2 cellular contexts compared by ENCODE assay signal in genomic region chr3:72998489-72998888, GRCh38.
TF ChIP-seq lines count a peak whose summit lies in the region.

No MANE protein-coding gene starts in this region.

TF ChIP-seq in GM23338, 12 proteins besides CTCF, POLR2A, EP300 and RAD21 (continued from another document):
- no peak for TF ChIP-seq ZNF462 (CRISPR knock-in tag; IDR thresholded peaks at IDR 0.05)
- TF ChIP-seq EZH2phosphoT487 (IDR thresholded peaks at IDR 0.05; ENCODE audit: unreplicated experiment), result no peak
- no peak for TF ChIP-seq EZH2 (IDR thresholded peaks at IDR 0.05; ENCODE audit: low read depth, unreplicated experiment)
- no peak for TF ChIP-seq POLR2AphosphoS5 (IDR thresholded peaks at IDR 0.05; ENCODE audit: low read depth)
- TF ChIP-seq ETS1 (IDR thresholded peaks at IDR 0.05), result no peak
- TF ChIP-seq CREB1 (CRISPR knock-in tag; IDR thresholded peaks at IDR 0.05; ENCODE audit: low read depth), result no peak
- no peak for TF ChIP-seq NANOG (IDR thresholded peaks at IDR 0.05; ENCODE audit: borderline replicate concordance)
- no peak for TF ChIP-seq ZNF114 (CRISPR knock-in tag; IDR thresholded peaks at IDR 0.05)
- TF ChIP-seq ZNF331 (CRISPR knock-in tag; IDR thresholded peaks at IDR 0.05; ENCODE audit: low read depth), result no peak
- no peak for TF ChIP-seq REST (IDR thresholded peaks at IDR 0.05; ENCODE audit: unreplicated experiment)

TF ChIP-seq in WTC11, 78 proteins besides CTCF, POLR2A, EP300 and RAD21 (continued from another document):
- TF ChIP-seq STAT6 (CRISPR knock-in tag; conservative IDR thresholded peaks at IDR 0.05; ENCODE audit: low read depth) (no peak), FOXP1 (CRISPR knock-in tag; IDR thresholded peaks at IDR 0.05; ENCODE audit: borderline replicate concordance) (no peak), NFE2L1 (CRISPR knock-in tag; IDR thresholded peaks at IDR 0.05) (no peak), FOXK1 (CRISPR knock-in tag; IDR thresholded peaks at IDR 0.05) (no peak), SOX15 (CRISPR knock-in tag; IDR thresholded peaks at IDR 0.05) (no peak)
